Comparison of ENCODE assay signal across 6 cellular contexts in the genomic region with DNA sequence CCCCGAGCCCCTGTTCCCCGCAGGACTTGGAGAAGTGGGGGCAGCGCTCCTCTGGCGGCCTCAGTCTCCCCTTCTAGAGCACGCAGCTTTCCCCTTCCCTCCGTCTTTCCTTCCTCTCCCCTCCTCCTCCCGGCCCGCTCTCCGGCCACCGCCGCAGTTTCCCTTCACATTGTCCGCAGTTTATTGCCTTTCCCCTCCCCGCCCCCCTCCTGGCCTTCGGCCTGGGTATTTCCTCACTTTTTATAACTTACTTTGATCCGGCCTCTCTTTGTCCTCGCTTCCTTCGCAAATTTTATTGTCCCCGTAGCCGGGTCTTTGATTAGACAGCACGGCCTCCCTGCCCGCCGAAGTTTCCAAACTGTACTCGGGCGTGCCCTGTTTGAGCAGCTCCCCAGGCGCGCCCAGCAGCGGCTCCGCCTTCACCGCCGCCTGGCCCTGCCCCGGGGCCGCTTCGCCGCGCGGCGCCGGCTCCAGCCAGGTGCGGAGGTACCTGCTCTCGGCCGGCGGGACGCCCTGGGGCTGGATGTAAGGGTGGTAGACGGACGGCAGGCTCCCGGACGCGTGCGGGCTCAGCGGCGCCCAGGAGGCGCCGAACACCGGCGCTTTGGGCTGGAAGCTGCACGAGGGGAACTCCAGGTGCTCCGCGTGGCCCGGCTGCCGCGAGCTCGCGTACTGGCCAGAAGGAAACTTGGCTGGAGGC. TPM values are rescaled to one million over a fixed set of nuclear protein-coding genes. Genes with fewer than 3 reads are reported as not detected.
DNase-seq lines count a peak whose midpoint lies in the region; TF ChIP-seq lines count a peak whose summit lies in the region.

No MANE protein-coding gene starts in this region.

- no peak for TF ChIP-seq EP300 in ovary (IDR thresholded peaks at IDR 0.05)

- H3K9me3 ChIP-seq in MM.1S (replicated peaks; ENCODE audit: insufficient read depth, low read length): no peaks in the 10 kb centered on the region
- H3K9me3 ChIP-seq in ovary: no peaks in the 10 kb centered on the region

- H3K9me2 ChIP-seq in MM.1S (replicated peaks; ENCODE audit: insufficient read depth, low read length): no peaks in the 10 kb centered on the region

- TF ChIP-seq CTCF in MM.1S (IDR thresholded peaks at IDR 0.05; ENCODE audit: low read length) (no peak), cardiac fibroblast (IDR thresholded peaks at IDR 0.05; ENCODE audit: low read depth, low read length) (no peak), ovary (IDR thresholded peaks at IDR 0.05) (no peak), HFFc6 (IDR thresholded peaks at IDR 0.05) (no peak)

- H3K9ac ChIP-seq in MM.1S (ENCODE audit: low read length): no peak overlapping the region; the same call in 1 of the 2 replicates

- no peaks in the 10 kb centered on the region for H3K9me3 Mint-ChIP-seq in HFFc6

- no peaks in the 10 kb centered on the region for H3F3A ChIP-seq in MM.1S (ENCODE audit: insufficient read depth, low read length)

- peak overlapping the region; percentile 91 for H3K4me2 ChIP-seq in MM.1S (ENCODE audit: low read depth, low read length)

- no peak overlapping the region for H3K4me3 Mint-ChIP-seq in HFFc6

- H3K36me3 Mint-ChIP-seq in HFFc6 (ENCODE audit: low read depth): no peaks in the 10 kb centered on the region

- H3K4me1 ChIP-seq in MM.1S (ENCODE audit: low read length) (no peaks in the 10 kb centered on the region), ovary (ENCODE audit: insufficient read depth) (peaks cover 2% of the 10 kb centered on the region)

- peak overlapping the region; percentile 52 for H3K4me3 ChIP-seq in MM.1S (ENCODE audit: low read length)
- peak overlapping the region; percentile 7 to 27 for H3K4me3 ChIP-seq in cardiac fibroblast (replicated peaks in 1 of 2; ENCODE audit: low read depth in 2 of 2, low read length in 2 of 2)
- H3K4me3 ChIP-seq in ovary: peak overlapping the region; percentile 33

- peak; percentile 66 for DNase-seq in AG08395 (ENCODE audit: low spot score)
- peak; percentile 72 for DNase-seq in MM.1S
- DNase-seq in cardiac fibroblast (ENCODE audit: low read depth in 2 of 2): no peak
- no peak for DNase-seq in ovary
- no peak for DNase-seq in HFFc6
- no peak for DNase-seq in head of caudate nucleus

- no peaks in the 10 kb centered on the region for H3K36me3 ChIP-seq in MM.1S (replicated peaks; ENCODE audit: insufficient read depth, low read length)
- no peaks in the 10 kb centered on the region for H3K36me3 ChIP-seq in ovary

- no peaks in the 10 kb centered on the region for H3K79me2 ChIP-seq in MM.1S (ENCODE audit: low read length)

- H3K27me3 Mint-ChIP-seq in HFFc6 (ENCODE audit: insufficient read depth): peaks cover 75% of the 10 kb centered on the region

- H3K27me3 ChIP-seq in MM.1S (replicated peaks; ENCODE audit: insufficient read depth, low read length): peaks cover 92% of the 10 kb centered on the region
- peaks cover 8% of the 10 kb centered on the region for H3K27me3 ChIP-seq in ovary

- H3K27ac ChIP-seq in MM.1S (ENCODE audit: low read length) (no peak overlapping the region), ovary (no peak overlapping the region)

- intact Hi-C loops in ovary (cut with DNase I) (loop anchor here in 1 of 4 donors (10.0 kb wide), 1 partner anchor 291 kb away; no protein-coding TSS in a partner anchor), head of caudate nucleus (cut with DNase I) (no loop called here)

- H2AFZ ChIP-seq in MM.1S (ENCODE audit: low read length): peak overlapping the region; percentile 25

- no peak for TF ChIP-seq POLR2A in ovary (IDR thresholded peaks at IDR 0.05)

- no peaks in the 10 kb centered on the region for H4K20me1 ChIP-seq in MM.1S (ENCODE audit: insufficient read depth, low read length)

- H3K4me1 Mint-ChIP-seq in HFFc6 (ENCODE audit: low read depth): no peaks in the 10 kb centered on the region

- no peak overlapping the region for H3K27ac Mint-ChIP-seq in HFFc6

- 0 to 1% (median 0%) methylated on average over 62 to 63 of the region's 63 CpGs for WGBS in ovary, 3 donors

RNA-seq across cellular contexts. Expression of a gene that starts 0.5 kb away (rescaled TPM):
- total RNA-seq in ovary: under 1 TPM in 4 of 7 donors, not detected in 3; 0.10 to 0.36 (median 0.12) TPM
- polyA plus RNA-seq in ovary: under 1 TPM in 1 of 2 donors, not detected in 1; 0.27 TPM
- total RNA-seq in HFFc6 (2021; fragmentation: NEBNext Ultra II Directional; extraction: Animal tissue kit (Norgen Biotek cat#: 25700)): not detected

RNA-seq across cellular contexts. Expression of a gene that starts 10.6 kb away (rescaled TPM):
- 1 to 10 TPM in 2 of 7 donors, under 1 TPM in 2, not detected in 3; 0.17 to 2.5 (median 0.97) TPM for total RNA-seq in ovary
- under 1 TPM in 1 of 2 donors, not detected in 1; 0.28 TPM for polyA plus RNA-seq in ovary
- total RNA-seq in HFFc6 (2021; fragmentation: NEBNext Ultra II Directional; extraction: Animal tissue kit (Norgen Biotek cat#: 25700)): not detected

RNA-seq across cellular contexts. Expression of a gene that starts 14.8 kb away (rescaled TPM):
- 1 to 10 TPM in 4 of 7 donors, under 1 TPM in 3; 0.23 to 2.9 (median 1.3) TPM for total RNA-seq in ovary
- 1 to 10 TPM in 1 of 2 donors, under 1 TPM in 1; 0.48 to 6.9 TPM for polyA plus RNA-seq in ovary
- total RNA-seq in HFFc6 (2021; fragmentation: NEBNext Ultra II Directional; extraction: Animal tissue kit (Norgen Biotek cat#: 25700)): not detected

RNA-seq across cellular contexts. Expression of a gene that starts 20.9 kb away (rescaled TPM):
- 10 to 100 TPM in 1 of 7 donors, 1 to 10 TPM in 4, under 1 TPM in 2; 0.25 to 10.3 (median 1.7) TPM for total RNA-seq in ovary
- polyA plus RNA-seq in ovary: under 1 TPM; 0.25 to 0.73 TPM
- total RNA-seq in HFFc6 (2021; fragmentation: NEBNext Ultra II Directional; extraction: Animal tissue kit (Norgen Biotek cat#: 25700)): not detected

RNA-seq across cellular contexts. Expression of a gene that starts 32.1 kb away (rescaled TPM):
- 1 to 10 TPM in 2 of 7 donors, under 1 TPM in 4, not detected in 1; 0.20 to 2.8 (median 0.66) TPM for total RNA-seq in ovary
- polyA plus RNA-seq in ovary: under 1 TPM; 0.04 to 0.53 TPM
- not detected for total RNA-seq in HFFc6 (2021; fragmentation: NEBNext Ultra II Directional; extraction: Animal tissue kit (Norgen Biotek cat#: 25700))

Comparison
In these comparisons a context has a peak if more than half of its experiments do, and no peak if none do; other contexts are left out.
1. DNase-seq: peak in AG08395 (single experiment) and MM.1S (single experiment); none in cardiac fibroblast (0 of 2), ovary (0 of 5), HFFc6 (single experiment) and head of caudate nucleus (0 of 42).
2. Peak in every context shown above with its lines, with median percentiles within 50 percentile points of each other: H3K4me3 ChIP-seq.